ENCODE assay signal across 7 cellular contexts in the genomic region with DNA sequence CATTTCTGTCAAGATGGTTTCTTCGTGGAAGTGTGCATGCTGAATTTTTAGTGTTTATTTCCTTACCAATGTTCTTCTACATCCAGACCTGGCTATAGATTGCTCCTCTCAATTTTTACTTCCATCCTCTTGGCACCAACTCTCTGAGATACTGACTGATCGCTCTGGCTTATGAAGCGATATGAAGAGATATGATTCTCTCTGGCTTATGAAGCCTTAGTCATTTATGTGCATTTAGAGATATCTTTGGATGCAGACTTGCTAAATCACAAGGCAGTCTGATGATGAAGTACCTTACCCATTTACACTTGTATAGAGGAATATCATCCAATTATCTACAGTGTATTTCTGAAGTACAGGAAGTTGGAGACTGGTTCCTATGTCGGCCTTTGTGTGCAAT.
"Had no signal": no experiment of that assay in that cellular context is flagged by ENCODE, and none has a peak within 500 bp of the region (broad histone marks: within the 10 kb centered on the region; RNA-seq: fewer than 3 reads in every experiment).

No MANE protein-coding gene starts in this region.

- ATAC-seq: HepG2 had no signal

- H3K4me3 Mint-ChIP-seq: IgD-negative memory B cell had no signal

- H3K9me3 Mint-ChIP-seq: IgD-negative memory B cell had no signal

- H3K4me1 Mint-ChIP-seq: IgD-negative memory B cell had no signal

- H3K27ac Mint-ChIP-seq: IgD-negative memory B cell had no signal

- DNase-seq: GM23248, GOT3, H7, HCEC 1CT, KG1 had no signal
